ENCODE assay signal across 24 cellular contexts in genomic region chr9:105865315-105865714, GRCh38.
"Had no signal": no experiment of that assay in that cellular context is flagged by ENCODE, and none has a peak within 500 bp of the region (broad histone marks: within the 10 kb centered on the region; RNA-seq: fewer than 3 reads in every experiment).

No MANE protein-coding gene starts in this region.

- DNase-seq: dermis blood vessel endothelial cell; effector memory CD8-positive, alpha-beta T cell; erythroblast; head of caudate nucleus; kidney; mesenchymal stem cell; mucosa of descending colon; naive thymus-derived CD4-positive, alpha-beta T cell; occipital lobe; ovary; posterior cingulate gyrus; psoas muscle; right cardiac atrium; sigmoid colon; stimulated activated CD4-positive, alpha-beta T cell treated with anti-CD3 and anti-CD28 coated beads, Interleukin-2, amount 100 ng/mL, for 24 hours; stimulated activated CD4-positive, alpha-beta T cell treated with anti-CD3 and anti-CD28 coated beads, Interleukin-4, amount 100 ng/mL, for 24 hours; stimulated activated naive CD4-positive, alpha-beta T cell treated with Interleukin-2 at 50 U/mL for 16 hours; upper lobe of right lung; uterus had no signal

- H3K4me3 ChIP-seq: coronary artery, lung, mucosa of descending colon, ovary, psoas muscle, sigmoid colon, thoracic aorta, tibial nerve, upper lobe of right lung, uterus had no signal

- H3K27me3 ChIP-seq: ovary, sigmoid colon, tibial nerve, upper lobe of right lung, uterus had no signal

- H3K9me3 ChIP-seq: mucosa of descending colon, ovary, psoas muscle, sigmoid colon, thoracic aorta, upper lobe of right lung, uterus had no signal

- H3K4me1 ChIP-seq: psoas muscle, sigmoid colon, tibial nerve, upper lobe of right lung, uterus had no signal

- H3K36me3 ChIP-seq: ovary, sigmoid colon, thoracic aorta, tibial nerve, upper lobe of right lung, uterus had no signal

- H3K27ac ChIP-seq: coronary artery, ovary, psoas muscle, sigmoid colon, thoracic aorta, tibial nerve, upper lobe of right lung, uterus had no signal

- ATAC-seq: effector memory CD8-positive, alpha-beta T cell; mucosa of descending colon; naive thymus-derived CD4-positive, alpha-beta T cell; psoas muscle; right cardiac atrium; stimulated activated effector memory CD8-positive, alpha-beta T cell treated with anti-CD3 and anti-CD28 coated beads, Interleukin-12 subunit alpha, Interleukin-12 subunit beta, amount 100 ng/mL, for 72 hours; upper lobe of right lung had no signal
